In genomic region chr10:119353438-119353837, GRCh38 we compare ENCODE assay signal across 22 cellular contexts.
"Had no signal": no experiment of that assay in that cellular context is flagged by ENCODE, and none has a peak within 500 bp of the region (broad histone marks: within the 10 kb centered on the region; RNA-seq: fewer than 3 reads in every experiment).

No MANE protein-coding gene starts in this region.

- H3K36me3 ChIP-seq: tibial artery had no signal

- DNase-seq: activated CD4-positive, alpha-beta T cell treated with anti-CD3 and anti-CD28 coated beads, Interleukin-2, amount 50 U/mL, for 4 hours; activated CD8-positive, alpha-beta memory T cell treated with anti-CD3 and anti-CD28 coated beads for 24 hours; activated CD8-positive, alpha-beta memory T cell treated with anti-CD3 and anti-CD28 coated beads, Interleukin-2, amount 50 U/mL, for 48 hours; activated naive CD4-positive, alpha-beta T cell treated with Interleukin-2 at 50 U/mL for 16 hours; activated naive CD8-positive, alpha-beta T cell treated with anti-CD3 and anti-CD28 coated beads, Interleukin-2, amount 10 ng/mL, durations not matched to agents 7 days and 5 days; activated T-cell treated with anti-CD3 and anti-CD28 coated beads, Interleukin-2, amount 50 U/mL, for 4 hours; amniotic stem cell; cortex of kidney; endodermal cell; naive thymus-derived CD4-positive, alpha-beta T cell; occipital lobe; stimulated activated CD4-positive, alpha-beta T cell treated with anti-CD3 and anti-CD28 coated beads, Interleukin-15, amount 100 ng/mL, for 24 hours; stimulated activated CD4-positive, alpha-beta T cell treated with anti-CD3 and anti-CD28 coated beads, Interleukin-2, amount 100 ng/mL, for 48 hours; stimulated activated CD8-positive, alpha-beta memory T cell treated with anti-CD3 and anti-CD28 coated beads, Interleukin-4, amount 100 ng/mL, for 48 hours; stimulated activated naive CD4-positive, alpha-beta T cell; T-cell; tibial artery had no signal

- ATAC-seq: activated T-cell treated with anti-CD3 and anti-CD28 coated beads, Interleukin-2, amount 50 U/mL, for 4 hours; naive thymus-derived CD4-positive, alpha-beta T cell; sciatic nerve; T-cell; WTC11 had no signal

- H3K4me3 ChIP-seq: lung, smooth muscle cell, tibial artery had no signal

- H3K9me3 ChIP-seq: tibial artery had no signal

- FAIRE-seq: keratinocyte had no signal

- H3K4me2 ChIP-seq: smooth muscle cell had no signal

- H3K27me3 ChIP-seq: tibial artery had no signal
